In the genomic region with DNA sequence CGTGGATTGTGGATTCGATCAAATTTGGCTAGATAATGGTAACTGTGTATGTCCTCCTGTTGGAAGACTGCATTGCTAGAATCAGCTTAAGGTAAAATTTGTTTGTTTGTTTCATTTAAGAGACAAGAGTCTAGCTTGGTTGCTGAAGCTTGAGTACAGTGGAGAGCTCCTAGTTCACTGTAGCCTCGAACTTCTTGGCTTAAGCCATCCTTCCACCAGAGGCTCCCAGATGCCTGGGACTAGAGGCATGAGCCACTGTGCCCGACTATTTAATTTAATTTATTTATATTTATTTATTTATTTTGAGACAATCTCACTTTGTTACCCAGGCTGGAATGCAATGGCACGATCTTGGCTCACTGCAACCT, we compare ENCODE assay signal across 8 cellular contexts. TPM values are rescaled to one million over a fixed set of nuclear protein-coding genes. Genes with fewer than 3 reads are reported as not detected.
DNase-seq lines count a peak whose midpoint lies in the region; ATAC-seq and TF ChIP-seq lines count a peak whose summit lies in the region.

No MANE protein-coding gene starts in this region.

- POLR2A ChIA-PET in activated CD4-positive, alpha-beta memory T cell treated with anti-CD3 and anti-CD28 coated beads for 36 hours (lab: Charles Lee), result interaction anchor here (1.2 kb wide), 1 partner anchor 42 kb away, joined by 4 read pairs; the partner anchor contains the start of gene MED18

- H3K9me3 ChIP-seq in thoracic aorta, result no peaks in the 10 kb centered on the region

- CTCF ChIA-PET in activated naive CD4-positive, alpha-beta T cell treated with anti-CD3 and anti-CD28 coated beads for 36 hours (lab: Charles Lee), result interaction anchor here (0.6 to 0.9 kb wide), 2 partner anchors 91 to 122 kb away, joined by 3 read pairs; no protein-coding TSS in a partner anchor
- CTCF ChIA-PET in activated CD4-positive, alpha-beta memory T cell treated with anti-CD3 and anti-CD28 coated beads for 36 hours (lab: Charles Lee), result interaction anchor here (1.3 to 4.1 kb wide), 2 partner anchors 12 to 123 kb away, joined by 6 to 26 read pairs; no protein-coding TSS in a partner anchor

- peaks cover under 1% of the 10 kb centered on the region for H3K36me3 Mint-ChIP-seq in activated naive CD4-positive, alpha-beta T cell treated with anti-CD3 and anti-CD28 coated beads for 36 hours (ENCODE audit: low read depth)
- peaks cover 0 to 8% of the 10 kb centered on the region in 2 donors for H3K36me3 Mint-ChIP-seq in activated naive CD4-positive, alpha-beta T cell treated with anti-CD3 and anti-CD28 coated beads, Interleukin-2, amount 50 U/mL, for 72 hours
- no peaks in the 10 kb centered on the region for H3K36me3 Mint-ChIP-seq in activated CD4-positive, alpha-beta memory T cell treated with anti-CD3 and anti-CD28 coated beads for 36 hours

- H3K4me1 Mint-ChIP-seq in activated naive CD4-positive, alpha-beta T cell treated with anti-CD3 and anti-CD28 coated beads for 36 hours (ENCODE audit: low read depth), result peaks cover 25% of the 10 kb centered on the region
- H3K4me1 Mint-ChIP-seq in activated CD4-positive, alpha-beta memory T cell treated with anti-CD3 and anti-CD28 coated beads for 36 hours (ENCODE audit: low read depth), result peaks cover 27% of the 10 kb centered on the region

- H3K4me3 ChIP-seq in iPS-11a (ENCODE audit: low read depth, low read length), result peak overlapping the region; percentile 81
- peak overlapping the region; percentile 97 for H3K4me3 ChIP-seq in thoracic aorta

- intact Hi-C loops in activated naive CD4-positive, alpha-beta T cell treated with anti-CD3 and anti-CD28 coated beads for 36 hours (cut with micrococcal nuclease), result no loop called here
- intact Hi-C loops in activated CD4-positive, alpha-beta memory T cell treated with anti-CD3 and anti-CD28 coated beads for 36 hours (cut with micrococcal nuclease), result no loop called here

- no peak for DNase-seq in activated naive CD4-positive, alpha-beta T cell treated with anti-CD3 and anti-CD28 coated beads for 36 hours
- DNase-seq in activated naive CD4-positive, alpha-beta T cell treated with anti-CD3 and anti-CD28 coated beads, Interleukin-2, amount 50 U/mL, for 72 hours (ENCODE audit: low spot score in 2 of 2), result no peak
- no peak for DNase-seq in activated CD4-positive, alpha-beta memory T cell treated with anti-CD3 and anti-CD28 coated beads for 36 hours
- DNase-seq in thoracic aorta (ENCODE audit: low spot score) (no peak), Ammon's horn (ENCODE audit: low spot score) (no peak)
- DNase-seq in stimulated activated CD4-positive, alpha-beta T cell treated with anti-CD3 and anti-CD28 coated beads, Interleukin-2, amount 100 ng/mL, for 24 hours, result no peak

- H3K4me3 Mint-ChIP-seq in activated naive CD4-positive, alpha-beta T cell treated with anti-CD3 and anti-CD28 coated beads for 36 hours, result peak overlapping the region; percentile 85
- H3K4me3 Mint-ChIP-seq in activated CD4-positive, alpha-beta memory T cell treated with anti-CD3 and anti-CD28 coated beads for 36 hours, result peak overlapping the region; percentile 94

- no peaks in the 10 kb centered on the region for H3K9me3 Mint-ChIP-seq in activated naive CD4-positive, alpha-beta T cell treated with anti-CD3 and anti-CD28 coated beads for 36 hours
- H3K9me3 Mint-ChIP-seq in activated naive CD4-positive, alpha-beta T cell treated with anti-CD3 and anti-CD28 coated beads, Interleukin-2, amount 50 U/mL, for 72 hours, result no peaks in the 10 kb centered on the region
- H3K9me3 Mint-ChIP-seq in activated CD4-positive, alpha-beta memory T cell treated with anti-CD3 and anti-CD28 coated beads for 36 hours, result no peaks in the 10 kb centered on the region

- H3K4me1 ChIP-seq in thoracic aorta (ENCODE audit: control insufficient read depth in 1 of 2, low read depth in 2 of 2), result peaks cover 14 to 39% of the 10 kb centered on the region in 2 donors

- no peak for ATAC-seq in activated naive CD4-positive, alpha-beta T cell treated with anti-CD3 and anti-CD28 coated beads, Interleukin-2, amount 50 U/mL, for 72 hours
- no peak for ATAC-seq in thoracic aorta (ENCODE audit: insufficient number of reproducible peaks, low FRiP score, low read depth)
- ATAC-seq in GM21515 (IDR thresholded peaks at IDR 0.05; ENCODE audit: unreplicated experiment), result no peak

- H3K36me3 ChIP-seq in thoracic aorta, result no peaks in the 10 kb centered on the region

- H3K27ac Mint-ChIP-seq in activated naive CD4-positive, alpha-beta T cell treated with anti-CD3 and anti-CD28 coated beads for 36 hours, result no peak overlapping the region
- peak overlapping the region in 1 of 2 donors; percentile 92 for H3K27ac Mint-ChIP-seq in activated naive CD4-positive, alpha-beta T cell treated with anti-CD3 and anti-CD28 coated beads, Interleukin-2, amount 50 U/mL, for 72 hours
- no peak overlapping the region for H3K27ac Mint-ChIP-seq in activated CD4-positive, alpha-beta memory T cell treated with anti-CD3 and anti-CD28 coated beads for 36 hours

- peak overlapping the region in 1 of 2 donors; percentile 97 for H3K27ac ChIP-seq in thoracic aorta

- H3K27me3 Mint-ChIP-seq in activated naive CD4-positive, alpha-beta T cell treated with anti-CD3 and anti-CD28 coated beads for 36 hours (ENCODE audit: low read depth), result no peaks in the 10 kb centered on the region
- no peaks in the 10 kb centered on the region for H3K27me3 Mint-ChIP-seq in activated CD4-positive, alpha-beta memory T cell treated with anti-CD3 and anti-CD28 coated beads for 36 hours

- H3K27me3 ChIP-seq in thoracic aorta (replicated peaks; ENCODE audit: insufficient read depth), result no peaks in the 10 kb centered on the region

- no peak for TF ChIP-seq CTCF in thoracic aorta (IDR thresholded peaks at IDR 0.05)

RNA-seq across cellular contexts. Expression of gene PHACTR4, which starts 1.5 kb away (rescaled TPM):
- total RNA-seq in activated naive CD4-positive, alpha-beta T cell treated with anti-CD3 and anti-CD28 coated beads for 36 hours, result 10 to 100 TPM; 16.3 to 17.2 TPM
- total RNA-seq in activated naive CD4-positive, alpha-beta T cell treated with anti-CD3 and anti-CD28 coated beads, Interleukin-2, amount 50 U/mL, for 72 hours, result 10 to 100 TPM; 23.5 to 30.4 TPM
- total RNA-seq in activated CD4-positive, alpha-beta memory T cell treated with anti-CD3 and anti-CD28 coated beads for 36 hours, result 10 to 100 TPM; 19.5 to 21.5 TPM
- total RNA-seq in thoracic aorta, result 10 to 100 TPM; 17.6 to 30.8 TPM

RNA-seq across cellular contexts. Expression of gene MED18, which starts 42.2 kb away (rescaled TPM):
- total RNA-seq in activated naive CD4-positive, alpha-beta T cell treated with anti-CD3 and anti-CD28 coated beads for 36 hours, result 10 to 100 TPM; 13.2 to 13.3 TPM
- total RNA-seq in activated naive CD4-positive, alpha-beta T cell treated with anti-CD3 and anti-CD28 coated beads, Interleukin-2, amount 50 U/mL, for 72 hours, result 10 to 100 TPM; 17.1 to 19.1 TPM
- 10 to 100 TPM; 19.8 to 20.0 TPM for total RNA-seq in activated CD4-positive, alpha-beta memory T cell treated with anti-CD3 and anti-CD28 coated beads for 36 hours
- 1 to 10 TPM; 7.6 to 9.4 TPM for total RNA-seq in thoracic aorta
